Comparison of ENCODE assay signal across 21 cellular contexts in the genomic region with DNA sequence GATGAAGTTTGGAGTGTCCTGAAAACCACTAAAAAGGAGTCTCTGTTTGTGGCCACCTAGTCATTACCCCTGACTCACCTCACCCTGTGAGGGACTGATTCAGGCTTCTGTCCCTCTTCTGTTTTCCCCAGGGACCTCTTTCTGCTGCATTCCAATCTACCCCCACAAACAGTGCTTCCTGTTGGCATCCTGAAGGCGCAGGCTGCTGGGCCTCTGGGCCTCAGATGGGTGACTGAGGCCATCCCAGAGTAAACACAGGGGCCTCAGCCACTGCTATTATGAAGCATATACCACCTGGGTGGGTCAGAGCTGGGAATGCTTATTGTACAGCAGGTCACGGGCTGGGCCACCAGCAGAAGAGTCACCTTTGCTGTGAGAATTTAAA. TPM values are rescaled to one million over a fixed set of nuclear protein-coding genes. Genes with fewer than 3 reads are reported as not detected.
DNase-seq lines count a peak whose midpoint lies in the region; ATAC-seq, FAIRE-seq and TF ChIP-seq lines count a peak whose summit lies in the region.
"Had no signal": no experiment of that assay in that cellular context is flagged by ENCODE, and none has a peak within 500 bp of the region (broad histone marks: within the 10 kb centered on the region; RNA-seq: fewer than 3 reads in every experiment).

No MANE protein-coding gene starts in this region.

- H3K4me1 ChIP-seq in HepG2 (ENCODE audit: insufficient read depth, low read length) (peaks cover 35% of the 10 kb centered on the region), right lobe of liver (no peaks in the 10 kb centered on the region), mesendoderm (ENCODE audit: control insufficient read depth, low read depth, low read length) (no peaks in the 10 kb centered on the region)
- H3K4me1 ChIP-seq: neural progenitor cell had no signal

- no peaks in the 10 kb centered on the region for H4K20me1 ChIP-seq in HepG2 (ENCODE audit: insufficient read depth, low read length)

- H3K27ac Mint-ChIP-seq in stimulated activated effector memory CD8-positive, alpha-beta T cell treated with anti-CD3 and anti-CD28 coated beads, Interleukin-12 subunit alpha, Interleukin-12 subunit beta, amount 100 ng/mL, for 72 hours: no peak overlapping the region
- H3K27ac Mint-ChIP-seq: activated CD4-positive, alpha-beta T cell treated with anti-CD3 and anti-CD28 coated beads, Interleukin-2, amount 10 ng/mL, durations not matched to agents 7 days and 5 days; neural progenitor cell had no signal

- DNase-seq in HepG2 (ENCODE audit: low spot score): peak; percentile 59
- no peak for DNase-seq in right lobe of liver
- peak; percentile 33 for DNase-seq in RKO (ENCODE audit: low spot score)
- peak; percentile 12 for DNase-seq in fibroblast of mammary gland (ENCODE audit: low read depth)
- no peak for DNase-seq in mesendoderm
- DNase-seq in GM20000 (ENCODE audit: low spot score): no peak
- no peak for DNase-seq in stimulated activated effector memory CD8-positive, alpha-beta T cell treated with anti-CD3 and anti-CD28 coated beads, Interleukin-12 subunit alpha, Interleukin-12 subunit beta, amount 100 ng/mL, for 72 hours (ENCODE audit: low spot score in 2 of 2)
- DNase-seq: activated CD4-positive, alpha-beta T cell treated with anti-CD3 and anti-CD28 coated beads, Interleukin-2, amount 10 ng/mL, durations not matched to agents 7 days and 5 days; activated CD8-positive, alpha-beta memory T cell treated with anti-CD3 and anti-CD28 coated beads, Interleukin-2, amount 50 U/mL, for 48 hours; activated gamma-delta T cell treated with Interleukin-2 at 50 U/mL for 16 hours; amygdala; Karpas-422; NCI-H1417 treated with DMSO at 0.1 percent for 48 hours; NCI-H2171 treated with DMSO at 0.1 percent for 48 hours; NCI-H82 had no signal

- H3K79me1 ChIP-seq in mesendoderm (ENCODE audit: low read length): no peaks in the 10 kb centered on the region

- H3K27me3 ChIP-seq in HepG2 (ENCODE audit: control insufficient read depth in 1 of 2, insufficient read depth in 2 of 2, low read length in 2 of 2): no peaks in the 10 kb centered on the region
- H3K27me3 ChIP-seq in right lobe of liver: no peaks in the 10 kb centered on the region
- no peaks in the 10 kb centered on the region for H3K27me3 ChIP-seq in mesendoderm (ENCODE audit: insufficient read depth, low read length, poor library complexity)

- no peak overlapping the region for H4K5ac ChIP-seq in mesendoderm (ENCODE audit: low read length)

- TF ChIP-seq CTCF in HepG2 (CRISPR knock-in tag; IDR thresholded peaks at IDR 0.05) (no peak), right lobe of liver (IDR thresholded peaks at IDR 0.05) (no peak), fibroblast of mammary gland (conservative IDR thresholded peaks at IDR 0.05; ENCODE audit: control insufficient read depth, insufficient read depth, low read depth, low read length) (no peak), GM20000 (IDR thresholded peaks at IDR 0.05; ENCODE audit: extremely low read depth, missing control alignments) (no peak)

- H3K27ac ChIP-seq in HepG2 (ENCODE audit: extremely low read length, insufficient read depth, low read length): no peak overlapping the region
- H3K27ac ChIP-seq in right lobe of liver: no peak overlapping the region
- H3K27ac ChIP-seq in mesendoderm (ENCODE audit: low read depth, low read length): no peak overlapping the region
- H3K27ac ChIP-seq: neural progenitor cell had no signal

- no peak overlapping the region for H3K56ac ChIP-seq in mesendoderm (ENCODE audit: low read length)

- TF ChIP-seq POLR2A in HepG2 (IDR thresholded peaks at IDR 0.05; ENCODE audit: insufficient read depth in 1 of 2, low read depth in 2 of 2, low read length in 2 of 2): no peak
- no peak for TF ChIP-seq POLR2A in right lobe of liver (IDR thresholded peaks at IDR 0.05)

- H3K4me1 Mint-ChIP-seq in stimulated activated effector memory CD8-positive, alpha-beta T cell treated with anti-CD3 and anti-CD28 coated beads, Interleukin-12 subunit alpha, Interleukin-12 subunit beta, amount 100 ng/mL, for 72 hours: no peaks in the 10 kb centered on the region
- H3K4me1 Mint-ChIP-seq: activated CD4-positive, alpha-beta T cell treated with anti-CD3 and anti-CD28 coated beads, Interleukin-2, amount 10 ng/mL, durations not matched to agents 7 days and 5 days; neural progenitor cell had no signal

- intact Hi-C loops in HepG2 (cut with micrococcal nuclease; ENCODE audit: unreplicated experiment): no loop called here
- intact Hi-C loops in right lobe of liver (cut with DNase I): no loop called here

- H3K79me2 ChIP-seq in HepG2 (ENCODE audit: insufficient read depth, low read length) (no peaks in the 10 kb centered on the region), mesendoderm (ENCODE audit: control insufficient read depth, insufficient read depth, low read length) (no peaks in the 10 kb centered on the region)

- no peak overlapping the region for H3K23ac ChIP-seq in mesendoderm (ENCODE audit: low read length)

- TF ChIP-seq RAD21 in HepG2 (CRISPR knock-in tag; IDR thresholded peaks at IDR 0.05): no peak

- no peak overlapping the region for H2AFZ ChIP-seq in HepG2 (ENCODE audit: low read length)
- H2AFZ ChIP-seq: neural progenitor cell had no signal

- H3K4me3 ChIP-seq in HepG2 (replicated peaks in 1 of 3; ENCODE audit: insufficient read depth in 1 of 3, low read depth in 2 of 3, low read length in 3 of 3): no peak overlapping the region
- no peak overlapping the region for H3K4me3 ChIP-seq in right lobe of liver
- no peak overlapping the region for H3K4me3 ChIP-seq in fibroblast of mammary gland (ENCODE audit: control insufficient read depth, low read depth, low read length)
- H3K4me3 ChIP-seq in mesendoderm (ENCODE audit: low read length): no peak overlapping the region
- H3K4me3 ChIP-seq: neural progenitor cell had no signal

- H3K36me3 ChIP-seq in HepG2 (replicated peaks in 1 of 2; ENCODE audit: control insufficient read depth in 1 of 2, insufficient read depth in 2 of 2, low read length in 2 of 2) (no peaks in the 10 kb centered on the region), right lobe of liver (no peaks in the 10 kb centered on the region), mesendoderm (ENCODE audit: control insufficient read depth, insufficient read depth, low read length) (no peaks in the 10 kb centered on the region)
- H3K36me3 ChIP-seq: neural progenitor cell had no signal

- no peak overlapping the region for H4K8ac ChIP-seq in mesendoderm (ENCODE audit: low read depth, low read length)

- CTCF ChIA-PET in HepG2 (lab: Yijun Ruan, JAX; ENCODE audit: low intra/inter-chr PET ratio, low total read pairs): no interaction called here

- peak in 1 of 2 experiments; percentile 57; a peak in 2 of 4 replicates for TF ChIP-seq EP300 in HepG2 (IDR thresholded peaks at IDR 0.05; ENCODE audit: low read depth in 2 of 2, low read length in 2 of 2)
- peak; percentile 65 for TF ChIP-seq EP300 in HepG2 (CRISPR knock-in tag; IDR thresholded peaks at IDR 0.05; ENCODE audit: borderline replicate concordance)

- peak overlapping the region; percentile 41 for H3K4me2 ChIP-seq in HepG2 (ENCODE audit: low read depth, low read length)
- H3K4me2 ChIP-seq in mesendoderm (ENCODE audit: low read length): no peak overlapping the region
- H3K4me2 ChIP-seq: neural progenitor cell had no signal

- WGBS in HepG2 (ENCODE audit: low lambda C conversion rate): no CpG with 5 or more reads among the region's 2 CpGs
- 80% methylated on average over 1 of the region's 2 CpGs for WGBS in right lobe of liver (ENCODE audit: insufficient coverage, low coverage, low lambda C conversion rate, missing lambda C conversion rate)
- WGBS in mesendoderm (ENCODE audit: extremely low coverage, insufficient coverage, low lambda C conversion rate): no CpG with 5 or more reads among the region's 2 CpGs

- no peak for FAIRE-seq in HepG2 (lab: Jason Lieb, UNC)
- FAIRE-seq: A204.1 had no signal

- H3K4ac ChIP-seq in mesendoderm (ENCODE audit: low read depth, low read length): no peak overlapping the region

- no peak overlapping the region for H2AK5ac ChIP-seq in mesendoderm (ENCODE audit: low read length)

- POLR2A ChIA-PET in HepG2 (lab: Yijun Ruan, JAX): interaction anchor here (0.7 to 2.9 kb wide), 4 partner anchors 11 to 85 kb away, joined by 3 to 15 read pairs (median 6); partner anchors contain the start of genes MORN5, MRRF, NDUFA8 and RBM18

- in situ Hi-C loops in HepG2 (cut with HindIII; ENCODE audit: extremely low pct_ligation_motif_present, low pct_unique_long_range_greater_than_20kb): no loop called here

- H2BK5ac ChIP-seq in mesendoderm (ENCODE audit: low read length): no peak overlapping the region

- H2BK15ac ChIP-seq in mesendoderm (replicated peaks; ENCODE audit: low read depth): no peak overlapping the region

- no peaks in the 10 kb centered on the region for H3K36me3 Mint-ChIP-seq in stimulated activated effector memory CD8-positive, alpha-beta T cell treated with anti-CD3 and anti-CD28 coated beads, Interleukin-12 subunit alpha, Interleukin-12 subunit beta, amount 100 ng/mL, for 72 hours
- H3K36me3 Mint-ChIP-seq: neural progenitor cell had no signal

- no peak overlapping the region for H3K4me3 Mint-ChIP-seq in stimulated activated effector memory CD8-positive, alpha-beta T cell treated with anti-CD3 and anti-CD28 coated beads, Interleukin-12 subunit alpha, Interleukin-12 subunit beta, amount 100 ng/mL, for 72 hours
- H3K4me3 Mint-ChIP-seq: activated CD4-positive, alpha-beta T cell treated with anti-CD3 and anti-CD28 coated beads, Interleukin-2, amount 10 ng/mL, durations not matched to agents 7 days and 5 days; neural progenitor cell had no signal

- no peak overlapping the region for H3K18ac ChIP-seq in mesendoderm (ENCODE audit: low read length)

- no peaks in the 10 kb centered on the region for H3K9me3 Mint-ChIP-seq in stimulated activated effector memory CD8-positive, alpha-beta T cell treated with anti-CD3 and anti-CD28 coated beads, Interleukin-12 subunit alpha, Interleukin-12 subunit beta, amount 100 ng/mL, for 72 hours
- H3K9me3 Mint-ChIP-seq: activated CD4-positive, alpha-beta T cell treated with anti-CD3 and anti-CD28 coated beads, Interleukin-2, amount 10 ng/mL, durations not matched to agents 7 days and 5 days; neural progenitor cell had no signal

- no peak overlapping the region for H3K9ac ChIP-seq in HepG2 (ENCODE audit: insufficient read depth, low read depth, low read length)
- H3K9ac ChIP-seq in mesendoderm (ENCODE audit: low read length): no peak overlapping the region
- H3K9ac ChIP-seq: neural progenitor cell had no signal

- H2BK120ac ChIP-seq in mesendoderm (ENCODE audit: low read depth, low read length): no peak overlapping the region

- ATAC-seq in HepG2 (peak; percentile 72), right lobe of liver (no peak), GM21423 (IDR thresholded peaks at IDR 0.05; ENCODE audit: unreplicated experiment) (no peak)
- ATAC-seq in stimulated activated effector memory CD8-positive, alpha-beta T cell treated with anti-CD3 and anti-CD28 coated beads, Interleukin-12 subunit alpha, Interleukin-12 subunit beta, amount 100 ng/mL, for 72 hours: no peak
- ATAC-seq: Panc1 had no signal

- no peaks in the 10 kb centered on the region for H3K9me3 ChIP-seq in HepG2 (ENCODE audit: low read length)
- no peaks in the 10 kb centered on the region for H3K9me3 ChIP-seq in right lobe of liver

- BruUV-seq in HepG2 (replicated peaks; lab: Mats Ljungman, UMichigan): no TSS peak

RNA-seq across cellular contexts. Expression of gene MORN5, which starts 20.0 kb away (rescaled TPM):
- total RNA-seq in HepG2 (2016; rRNA removed; fragmentation: Illumina TruSeq; extraction: Trizol) (not detected in 2 replicates), right lobe of liver (not detected)
- not detected in 2 replicates for total RNA-seq in HepG2 (2016; cell fraction: cytosol; rRNA removed; fragmentation: Illumina TruSeq; extraction: Trizol; ENCODE audit: low read depth)
- total RNA-seq in HepG2 (2016; cell fraction: insoluble cytoplasmic fraction; rRNA removed; fragmentation: Illumina TruSeq; extraction: Trizol): not detected in 2 replicates
- not detected in 2 replicates for total RNA-seq in HepG2 (2016; cell fraction: membrane; rRNA removed; fragmentation: Illumina TruSeq; extraction: Trizol)
- not detected in 2 replicates for total RNA-seq in HepG2 (2016; cell fraction: nucleus; rRNA removed; fragmentation: Illumina TruSeq; extraction: Trizol)
- not detected in 2 replicates for polyA plus RNA-seq in HepG2 (2011; rRNA removed)
- polyA plus RNA-seq in HepG2 (2011; cell fraction: cytosol; rRNA removed): not detected in 2 replicates
- not detected in 2 replicates for polyA plus RNA-seq in HepG2 (2011; cell fraction: nucleus; rRNA removed)
- polyA plus RNA-seq in HepG2 (2012): not detected in 2 replicates
- polyA plus RNA-seq in HepG2 (2016; cell fraction: cytosol; fragmentation: Illumina TruSeq; extraction: Trizol; ENCODE audit: low read depth): not detected in 2 replicates
- not detected in 2 replicates for polyA plus RNA-seq in HepG2 (2016; cell fraction: insoluble cytoplasmic fraction; fragmentation: Illumina TruSeq; extraction: Trizol; ENCODE audit: low read depth)
- polyA plus RNA-seq in HepG2 (2016; cell fraction: membrane; fragmentation: Illumina TruSeq; extraction: Trizol; ENCODE audit: low read depth): not detected in 2 replicates
- not detected in 2 replicates for polyA plus RNA-seq in HepG2 (2016; cell fraction: nucleus; fragmentation: Illumina TruSeq; extraction: Trizol; ENCODE audit: insufficient read depth, low read depth)
- polyA minus RNA-seq in HepG2 (2011; rRNA and poly(A)+ RNA removed; ENCODE audit: low replicate concordance): not detected in 2 replicates
- polyA minus RNA-seq in HepG2 (2011; cell fraction: cytosol; rRNA and poly(A)+ RNA removed): not detected in 2 replicates
- not detected in 2 replicates for polyA minus RNA-seq in HepG2 (2011; cell fraction: nucleus; rRNA and poly(A)+ RNA removed)
- polyA plus RNA-seq in mesendoderm (2013, experiment 1 of 2): not detected
- not detected for polyA plus RNA-seq in mesendoderm (2013, experiment 2 of 2)
- total RNA-seq: activated CD4-positive, alpha-beta T cell treated with anti-CD3 and anti-CD28 coated beads, Interleukin-2, amount 10 ng/mL, durations not matched to agents 7 days and 5 days; mononuclear cell; pulmonary artery endothelial cell had no signal

RNA-seq across cellular contexts. Expression of gene NDUFA8, which starts 20.1 kb away (rescaled TPM):
- 71.7 and 112 TPM in 2 replicates for total RNA-seq in HepG2 (2016; rRNA removed; fragmentation: Illumina TruSeq; extraction: Trizol)
- total RNA-seq in HepG2 (2016; cell fraction: cytosol; rRNA removed; fragmentation: Illumina TruSeq; extraction: Trizol; ENCODE audit: low read depth): 24.0 and 28.2 TPM in 2 replicates
- total RNA-seq in HepG2 (2016; cell fraction: insoluble cytoplasmic fraction; rRNA removed; fragmentation: Illumina TruSeq; extraction: Trizol): 77.1 and 98.9 TPM in 2 replicates
- total RNA-seq in HepG2 (2016; cell fraction: membrane; rRNA removed; fragmentation: Illumina TruSeq; extraction: Trizol): 33.8 and 34.5 TPM in 2 replicates
- 26.2 and 29.8 TPM in 2 replicates for total RNA-seq in HepG2 (2016; cell fraction: nucleus; rRNA removed; fragmentation: Illumina TruSeq; extraction: Trizol)
- 57.7 and 68.6 TPM in 2 replicates for polyA plus RNA-seq in HepG2 (2011; rRNA removed)
- polyA plus RNA-seq in HepG2 (2011; cell fraction: cytosol; rRNA removed): 66.4 and 77.0 TPM in 2 replicates
- polyA plus RNA-seq in HepG2 (2011; cell fraction: nucleus; rRNA removed): 14.6 and 17.0 TPM in 2 replicates
- 57.2 and 70.1 TPM in 2 replicates for polyA plus RNA-seq in HepG2 (2012)
- 37.6 and 46.4 TPM in 2 replicates for polyA plus RNA-seq in HepG2 (2016; cell fraction: cytosol; fragmentation: Illumina TruSeq; extraction: Trizol; ENCODE audit: low read depth)
- 144 and 158 TPM in 2 replicates for polyA plus RNA-seq in HepG2 (2016; cell fraction: insoluble cytoplasmic fraction; fragmentation: Illumina TruSeq; extraction: Trizol; ENCODE audit: low read depth)
- polyA plus RNA-seq in HepG2 (2016; cell fraction: membrane; fragmentation: Illumina TruSeq; extraction: Trizol; ENCODE audit: low read depth): 38.1 and 41.4 TPM in 2 replicates
- 63.9 and 64.9 TPM in 2 replicates for polyA plus RNA-seq in HepG2 (2016; cell fraction: nucleus; fragmentation: Illumina TruSeq; extraction: Trizol; ENCODE audit: insufficient read depth, low read depth)
- 32.8 and 96.4 TPM in 2 replicates for polyA minus RNA-seq in HepG2 (2011; rRNA and poly(A)+ RNA removed; ENCODE audit: low replicate concordance)
- 26.3 and 30.2 TPM in 2 replicates for polyA minus RNA-seq in HepG2 (2011; cell fraction: cytosol; rRNA and poly(A)+ RNA removed)
- 9.5 and 12.1 TPM in 2 replicates for polyA minus RNA-seq in HepG2 (2011; cell fraction: nucleus; rRNA and poly(A)+ RNA removed)
- total RNA-seq in right lobe of liver: 10 to 100 TPM; 27.3 to 43.9 (median 29.0) TPM
- 69.6 TPM for polyA plus RNA-seq in mesendoderm (2013, experiment 1 of 2)
- polyA plus RNA-seq in mesendoderm (2013, experiment 2 of 2): 69.6 TPM

RNA-seq across cellular contexts. Expression of gene LHX6, which starts 49.1 kb away (rescaled TPM):
- total RNA-seq in HepG2 (2016; rRNA removed; fragmentation: Illumina TruSeq; extraction: Trizol): 0.70 and 1.3 TPM in 2 replicates
- 0.18 and 0.20 TPM in 2 replicates for total RNA-seq in HepG2 (2016; cell fraction: cytosol; rRNA removed; fragmentation: Illumina TruSeq; extraction: Trizol; ENCODE audit: low read depth)
- total RNA-seq in HepG2 (2016; cell fraction: insoluble cytoplasmic fraction; rRNA removed; fragmentation: Illumina TruSeq; extraction: Trizol): 0.58 and 0.89 TPM in 2 replicates
- total RNA-seq in HepG2 (2016; cell fraction: membrane; rRNA removed; fragmentation: Illumina TruSeq; extraction: Trizol): 0.69 and 0.80 TPM in 2 replicates
- 0.38 and 1.1 TPM in 2 replicates for total RNA-seq in HepG2 (2016; cell fraction: nucleus; rRNA removed; fragmentation: Illumina TruSeq; extraction: Trizol)
- 1.1 and 1.2 TPM in 2 replicates for polyA plus RNA-seq in HepG2 (2011; rRNA removed)
- 0.94 and 1.1 TPM in 2 replicates for polyA plus RNA-seq in HepG2 (2011; cell fraction: cytosol; rRNA removed)
- polyA plus RNA-seq in HepG2 (2011; cell fraction: nucleus; rRNA removed): 1.7 TPM in 2 replicates
- 1.0 and 1.2 TPM in 2 replicates for polyA plus RNA-seq in HepG2 (2012)
- polyA plus RNA-seq in HepG2 (2016; cell fraction: cytosol; fragmentation: Illumina TruSeq; extraction: Trizol; ENCODE audit: low read depth): 0.11 and 0.24 TPM in 2 replicates
- 1.2 and 1.3 TPM in 2 replicates for polyA plus RNA-seq in HepG2 (2016; cell fraction: insoluble cytoplasmic fraction; fragmentation: Illumina TruSeq; extraction: Trizol; ENCODE audit: low read depth)
- 0.37 and 0.55 TPM in 2 replicates for polyA plus RNA-seq in HepG2 (2016; cell fraction: membrane; fragmentation: Illumina TruSeq; extraction: Trizol; ENCODE audit: low read depth)
- 0.93 and 1.9 TPM in 2 replicates for polyA plus RNA-seq in HepG2 (2016; cell fraction: nucleus; fragmentation: Illumina TruSeq; extraction: Trizol; ENCODE audit: insufficient read depth, low read depth)
- 0.37 and 2.3 TPM in 2 replicates for polyA minus RNA-seq in HepG2 (2011; rRNA and poly(A)+ RNA removed; ENCODE audit: low replicate concordance)
- 0.44 and 0.79 TPM in 2 replicates for polyA minus RNA-seq in HepG2 (2011; cell fraction: cytosol; rRNA and poly(A)+ RNA removed)
- polyA minus RNA-seq in HepG2 (2011; cell fraction: nucleus; rRNA and poly(A)+ RNA removed): 0.90 and 1.9 TPM in 2 replicates
- under 1 TPM; 0.20 to 0.51 (median 0.32) TPM for total RNA-seq in right lobe of liver
- 0.55 TPM for polyA plus RNA-seq in mesendoderm (2013, experiment 1 of 2)
- 0.88 TPM for polyA plus RNA-seq in mesendoderm (2013, experiment 2 of 2)
- total RNA-seq: activated CD4-positive, alpha-beta T cell treated with anti-CD3 and anti-CD28 coated beads, Interleukin-2, amount 10 ng/mL, durations not matched to agents 7 days and 5 days had no signal

Comparison
In these comparisons a context has a peak if more than half of its experiments do, and no peak if none do; other contexts are left out.
1. DNase-seq: peak in HepG2 (single experiment), RKO (single experiment) and fibroblast of mammary gland (single experiment); none in right lobe of liver (0 of 3), mesendoderm (single experiment), GM20000 (single experiment) and stimulated activated effector memory CD8-positive, alpha-beta T cell treated with anti-CD3 and anti-CD28 coated beads, Interleukin-12 subunit alpha, Interleukin-12 subunit beta, amount 100 ng/mL, for 72 hours (0 of 2).